In genomic region chr20:54207053-54207742, GRCh38 we compare ENCODE assay signal across 8 cellular contexts. TPM values are rescaled to one million over a fixed set of nuclear protein-coding genes. Genes with fewer than 3 reads are reported as not detected.
DNase-seq lines count a peak whose midpoint lies in the region; ATAC-seq and TF ChIP-seq lines count a peak whose summit lies in the region.

No MANE protein-coding gene starts in this region.

- WGBS in HUES64 = 80% methylated on average over 7 of the region's 7 CpGs

- no peaks in the 10 kb centered on the region for H3K27me3 ChIP-seq in HUES64 (ENCODE audit: insufficient read depth, low read length)

- no peak overlapping the region for H3K27ac ChIP-seq in HUES64 (ENCODE audit: low read depth, low read length)

- H3K4me1 ChIP-seq in HUES64 (ENCODE audit: insufficient read depth, low read length) = peaks cover 12% of the 10 kb centered on the region

- no peaks in the 10 kb centered on the region for H3K36me3 Mint-ChIP-seq in chondrocyte (ENCODE audit: low read depth)
- no peaks in the 10 kb centered on the region for H3K36me3 Mint-ChIP-seq in natural killer cell treated with Interleukin-12 subunit alpha and Interleukin-12 subunit beta and Interleukin-15 and Interleukin-18, amount 100 ng/mL, for 72 hours

- no peak overlapping the region for H3K9ac ChIP-seq in HUES64 (ENCODE audit: low read depth, low read length)

- peaks cover 18% of the 10 kb centered on the region for H3K4me1 Mint-ChIP-seq in chondrocyte (ENCODE audit: low read depth)
- H3K4me1 Mint-ChIP-seq in natural killer cell treated with Interleukin-12 subunit alpha and Interleukin-12 subunit beta and Interleukin-15 and Interleukin-18, amount 100 ng/mL, for 72 hours (ENCODE audit: low read depth in 2 of 2) = peaks cover 20 to 24% of the 10 kb centered on the region in 2 donors

- H3K4me3 ChIP-seq in AG10803 (ENCODE audit: low read length) (peak overlapping the region; percentile 31), HUES64 (ENCODE audit: low read length) (peak overlapping the region; percentile 85)

- H3K4me3 Mint-ChIP-seq in chondrocyte (ENCODE audit: unreplicated experiment) = peak overlapping the region; percentile 96
- H3K4me3 Mint-ChIP-seq in natural killer cell treated with Interleukin-12 subunit alpha and Interleukin-12 subunit beta and Interleukin-15 and Interleukin-18, amount 100 ng/mL, for 72 hours = peak overlapping the region; percentile 93

- no peak overlapping the region for H3K27ac Mint-ChIP-seq in chondrocyte (ENCODE audit: unreplicated experiment)
- H3K27ac Mint-ChIP-seq in natural killer cell treated with Interleukin-12 subunit alpha and Interleukin-12 subunit beta and Interleukin-15 and Interleukin-18, amount 100 ng/mL, for 72 hours = peak overlapping the region; percentile 98 to 99

- no peak for ATAC-seq in natural killer cell treated with Interleukin-12 subunit alpha and Interleukin-12 subunit beta and Interleukin-15 and Interleukin-18, amount 100 ng/mL, for 72 hours
- no peak for ATAC-seq in GM21786 (IDR thresholded peaks at IDR 0.05; ENCODE audit: unreplicated experiment)

- TF ChIP-seq CTCF in AG10803 (conservative IDR thresholded peaks at IDR 0.05; ENCODE audit: low read length) (no peak), chondrocyte (IDR thresholded peaks at IDR 0.05) (no peak)

- no peaks in the 10 kb centered on the region for H3K9me3 ChIP-seq in HUES64 (ENCODE audit: insufficient read depth, low read depth, low read length)

- H3K9me3 Mint-ChIP-seq in chondrocyte (ENCODE audit: low read depth) = no peaks in the 10 kb centered on the region
- no peaks in the 10 kb centered on the region for H3K9me3 Mint-ChIP-seq in natural killer cell treated with Interleukin-12 subunit alpha and Interleukin-12 subunit beta and Interleukin-15 and Interleukin-18, amount 100 ng/mL, for 72 hours

- peaks cover 1% of the 10 kb centered on the region for H3K27me3 Mint-ChIP-seq in chondrocyte (ENCODE audit: low read depth)
- peaks cover 3 to 8% of the 10 kb centered on the region in 2 donors for H3K27me3 Mint-ChIP-seq in natural killer cell treated with Interleukin-12 subunit alpha and Interleukin-12 subunit beta and Interleukin-15 and Interleukin-18, amount 100 ng/mL, for 72 hours

- no peak for DNase-seq in AG10803 (ENCODE audit: low read depth)
- DNase-seq in chondrocyte (ENCODE audit: low spot score) = no peak
- no peak for DNase-seq in natural killer cell treated with Interleukin-12 subunit alpha and Interleukin-12 subunit beta and Interleukin-15 and Interleukin-18, amount 100 ng/mL, for 72 hours (ENCODE audit: low spot score)
- DNase-seq in AML-193 (lab: John Stamatoyannopoulos, UW) = no peak
- no peak for DNase-seq in NCI-H526 (lab: John Stamatoyannopoulos, UW)
- no peak for DNase-seq in anterior cingulate cortex (lab: John Stamatoyannopoulos, UW)

- peaks cover 16% of the 10 kb centered on the region for H3K36me3 ChIP-seq in HUES64 (ENCODE audit: insufficient read depth, low read length)

RNA-seq across cellular contexts. Expression of gene PFDN4, which starts 0.7 kb away (rescaled TPM):
- 119 TPM for polyA plus RNA-seq in HUES64 (2013, experiment 1 of 2)
- 139 TPM for polyA plus RNA-seq in HUES64 (2013, experiment 2 of 2)
- 17.3 to 23.5 TPM (median 18.6 TPM) in 3 replicates for total RNA-seq in chondrocyte
- total RNA-seq in natural killer cell treated with Interleukin-12 subunit alpha and Interleukin-12 subunit beta and Interleukin-15 and Interleukin-18, amount 100 ng/mL, for 72 hours = 10 to 100 TPM; 26.2 to 46.0 TPM

RNA-seq across cellular contexts. Expression of gene CYP24A1, which starts 33.4 kb away (rescaled TPM):
- polyA plus RNA-seq in HUES64 (2013, experiment 1 of 2) = not detected
- polyA plus RNA-seq in HUES64 (2013, experiment 2 of 2) = not detected
- not detected in 3 replicates for total RNA-seq in chondrocyte
- not detected for total RNA-seq in natural killer cell treated with Interleukin-12 subunit alpha and Interleukin-12 subunit beta and Interleukin-15 and Interleukin-18, amount 100 ng/mL, for 72 hours
